11 cellular contexts compared by ENCODE assay signal in genomic region chr16:9014389-9014788, GRCh38.
"Had no signal": no experiment of that assay in that cellular context is flagged by ENCODE, and none has a peak within 500 bp of the region (broad histone marks: within the 10 kb centered on the region; RNA-seq: fewer than 3 reads in every experiment).

No MANE protein-coding gene starts in this region.

- H2AFZ ChIP-seq: GM23248, GM23338 had no signal

- H3K4me1 ChIP-seq: HAP-1 had no signal

- FAIRE-seq: H1, H54 had no signal

- H3K9ac ChIP-seq: GM23248 had no signal

- ATAC-seq: GM23338, HCT116 had no signal

- DNase-seq: GM23248, GOT3, H7, H9, HCEC 1CT, HFFc6 had no signal

- H3K36me3 ChIP-seq: HAP-1 had no signal

- H3K4me3 ChIP-seq: GM23248, GM23338, HAP-1 had no signal

- H3K27ac ChIP-seq: GM23248 had no signal
